Comparison of ENCODE assay signal across 23 cellular contexts in genomic region chr9:89988458-89988857, GRCh38.
"Had no signal": no experiment of that assay in that cellular context is flagged by ENCODE, and none has a peak within 500 bp of the region (broad histone marks: within the 10 kb centered on the region; RNA-seq: fewer than 3 reads in every experiment).

No MANE protein-coding gene starts in this region.

- H3K4me3 Mint-ChIP-seq: activated B cell treated with CpG ODN at 0.5 μM for 24 hours; activated CD4-positive, alpha-beta memory T cell treated with anti-CD3 and anti-CD28 coated beads for 36 hours; activated naive CD4-positive, alpha-beta T cell treated with anti-CD3 and anti-CD28 coated beads, Interleukin-2, amount 50 U/mL, for 24 hours; activated naive CD8-positive, alpha-beta T cell treated with anti-CD3 and anti-CD28 coated beads, Interleukin-2, amount 10 ng/mL, durations not matched to agents 7 days and 5 days; T-helper 1 cell treated with Interleukin-12 subunit alpha and Interleukin-12 subunit beta and Interleukin-4 antibody, amounts not matched to agents 30 μg/mL and 1 μg/mL, for 36 hours; T-helper 2 cell treated with Interferon-gamma antibody and Interleukin-4, amounts not matched to agents 5 μg/mL and 100 μg/mL, for 36 hours had no signal

- H3K9me3 Mint-ChIP-seq: activated B cell treated with CpG ODN at 0.5 μM for 24 hours; activated naive CD4-positive, alpha-beta T cell treated with anti-CD3 and anti-CD28 coated beads, Interleukin-2, amount 50 U/mL, for 24 hours had no signal

- ATAC-seq: body of pancreas, Panc1 had no signal

- H3K27ac Mint-ChIP-seq: activated B cell treated with CpG ODN at 0.5 μM for 24 hours; activated CD4-positive, alpha-beta memory T cell treated with anti-CD3 and anti-CD28 coated beads for 36 hours; activated naive CD4-positive, alpha-beta T cell treated with anti-CD3 and anti-CD28 coated beads, Interleukin-2, amount 50 U/mL, for 24 hours; activated naive CD8-positive, alpha-beta T cell treated with anti-CD3 and anti-CD28 coated beads, Interleukin-2, amount 10 ng/mL, durations not matched to agents 7 days and 5 days; T-helper 1 cell treated with Interleukin-12 subunit alpha and Interleukin-12 subunit beta and Interleukin-4 antibody, amounts not matched to agents 30 μg/mL and 1 μg/mL, for 36 hours; T-helper 2 cell treated with Interferon-gamma antibody and Interleukin-4, amounts not matched to agents 5 μg/mL and 100 μg/mL, for 36 hours had no signal

- H3K36me3 Mint-ChIP-seq: activated CD4-positive, alpha-beta memory T cell treated with anti-CD3 and anti-CD28 coated beads for 36 hours; activated naive CD4-positive, alpha-beta T cell treated with anti-CD3 and anti-CD28 coated beads, Interleukin-2, amount 50 U/mL, for 24 hours had no signal

- H3K4me1 Mint-ChIP-seq: activated B cell treated with CpG ODN at 0.5 μM for 24 hours had no signal

- DNase-seq: activated B cell treated with CpG ODN at 0.5 μM for 24 hours; activated CD4-positive, alpha-beta memory T cell treated with anti-CD3 and anti-CD28 coated beads for 36 hours; activated CD4-positive, alpha-beta T cell treated with anti-CD3 and anti-CD28 coated beads for 4 hours; activated CD4-positive, alpha-beta T cell treated with anti-CD3 and anti-CD28 coated beads, Interleukin-2, amount 50 U/mL, for 1 hour; activated CD4-positive, CD25-positive, alpha-beta regulatory T cell treated with anti-CD3 and anti-CD28 coated beads, Interleukin-2, amount 50 U/mL, for 72 hours; activated CD8-positive, alpha-beta memory T cell treated with anti-CD3 and anti-CD28 coated beads, Interleukin-2, amount 50 U/mL, for 48 hours; activated effector memory CD4-positive, alpha-beta T cell treated with anti-CD3 and anti-CD28 coated beads, Interleukin-2, amount 50 U/mL, for 16 hours; activated naive CD4-positive, alpha-beta T cell treated with Interleukin-2 at 50 U/mL for 16 hours; activated naive CD8-positive, alpha-beta T cell treated with anti-CD3 and anti-CD28 coated beads, Interleukin-2, amount 10 ng/mL, durations not matched to agents 7 days and 5 days; activated T-cell treated with anti-CD3 and anti-CD28 coated beads, Interleukin-2, amount 50 U/mL, for 48 hours; amygdala; body of pancreas; NCI-H1105; NCI-H1417 treated with DMSO at 0.1 percent for 48 hours; NCI-H187 treated with DMSO at 0.1 percent for 48 hours; NCI-H345; NCI-H524 treated with DMSO at 0.1 percent for 48 hours; SHP77 treated with DMSO at 0.1 percent for 48 hours; SK-N-SH had no signal

- H3K27me3 Mint-ChIP-seq: activated B cell treated with CpG ODN at 0.5 μM for 24 hours; activated naive CD4-positive, alpha-beta T cell treated with anti-CD3 and anti-CD28 coated beads, Interleukin-2, amount 50 U/mL, for 24 hours had no signal
